ENCODE assay signal across 14 cellular contexts in genomic region chr22:26894362-26894761, GRCh38.
A peak's percentile ranks its signal among the peaks of the same experiment; 100 is the strongest.
DNase-seq lines count a peak whose midpoint lies in the region; ATAC-seq, FAIRE-seq and TF ChIP-seq lines count a peak whose summit lies in the region.
"Had no signal": no experiment of that assay in that cellular context is flagged by ENCODE, and none has a peak within 500 bp of the region (broad histone marks: within the 10 kb centered on the region; RNA-seq: fewer than 3 reads in every experiment).

No MANE protein-coding gene starts in this region.

- WGBS in A549 (ENCODE audit: missing lambda C conversion rate), result 41% methylated on average over 5 of the region's 5 CpGs

- H3K4me2 ChIP-seq in A549, result peak overlapping the region; percentile 70
- peak overlapping the region; percentile 47 for H3K4me2 ChIP-seq in endothelial cell of umbilical vein (ENCODE audit: insufficient read depth, low read length)
- H3K4me2 ChIP-seq in osteoblast (ENCODE audit: insufficient read depth, low read length), result peak overlapping the region; percentile 68

- dilution Hi-C loops in endothelial cell of umbilical vein (cut with MboI; ENCODE audit: extremely low pct_ligation_motif_present, low sequenced_read_pairs), result no loop called here

- H3K9ac ChIP-seq in endothelial cell of umbilical vein (replicated peaks; ENCODE audit: extremely low read depth, insufficient read depth, low read length), result no peak overlapping the region

- peaks cover 5% of the 10 kb centered on the region; the same call in 2 of the 3 replicates for H3K9me3 ChIP-seq in A549
- no peaks in the 10 kb centered on the region for H3K9me3 ChIP-seq in Panc1 (ENCODE audit: control insufficient read depth, insufficient read depth, low read depth, low read length)
- H3K9me3 ChIP-seq in endothelial cell of umbilical vein (replicated peaks; ENCODE audit: control insufficient read depth, insufficient read depth, low read length), result no peaks in the 10 kb centered on the region
- H3K9me3 ChIP-seq in osteoblast (ENCODE audit: low read depth, low read length), result no peaks in the 10 kb centered on the region
- H3K9me3 ChIP-seq: Caco-2 had no signal

- no peaks in the 10 kb centered on the region for H3K27me3 ChIP-seq in Panc1 (ENCODE audit: control insufficient read depth, insufficient read depth, low read length)
- no peaks in the 10 kb centered on the region for H3K27me3 ChIP-seq in endothelial cell of umbilical vein (ENCODE audit: control insufficient read depth in 2 of 2, insufficient read depth in 2 of 2, low read length in 2 of 2)
- H3K27me3 ChIP-seq in osteoblast (ENCODE audit: insufficient read depth, low read length), result no peaks in the 10 kb centered on the region

- no peaks in the 10 kb centered on the region for H3K4me1 Mint-ChIP-seq in activated CD8-positive, alpha-beta T cell treated with anti-CD3 and anti-CD28 coated beads, Interleukin-2, amount 10 ng/mL, durations not matched to agents 7 days and 5 days (ENCODE audit: low read depth)
- H3K4me1 Mint-ChIP-seq: T-helper 17 cell had no signal

- ATAC-seq in A549 (0 out of 6 replicates have a peak, but pooled peaks of 1 of the 2 experiments have one; percentile 35), Panc1 (no peak), HG03378 (IDR thresholded peaks at IDR 0.05; ENCODE audit: unreplicated experiment) (no peak)
- ATAC-seq in activated CD8-positive, alpha-beta T cell treated with anti-CD3 and anti-CD28 coated beads, Interleukin-2, amount 10 ng/mL, durations not matched to agents 7 days and 5 days, result no peak
- ATAC-seq: T-helper 17 cell had no signal

- H3K4me3 ChIP-seq in A549, result no peak overlapping the region
- H3K4me3 ChIP-seq in Panc1 (ENCODE audit: low read depth in 2 of 2, low read length in 2 of 2), result no peak overlapping the region
- H3K4me3 ChIP-seq in endothelial cell of umbilical vein (replicated peaks in 1 of 3; ENCODE audit: insufficient read depth in 1 of 3, low read depth in 1 of 3, low read length in 3 of 3), result no peak overlapping the region
- H3K4me3 ChIP-seq in osteoblast (ENCODE audit: insufficient read depth, low read length), result no peak overlapping the region

- no peak for TF ChIP-seq CTCF in A549 (IDR thresholded peaks at IDR 0.05)
- TF ChIP-seq CTCF in Panc1 (IDR thresholded peaks at IDR 0.05), result no peak
- no peak for TF ChIP-seq CTCF in endothelial cell of umbilical vein (IDR thresholded peaks at IDR 0.05; ENCODE audit: extremely low read depth in 1 of 2, insufficient read depth in 1 of 2, low read depth in 1 of 2, low read length in 2 of 2)
- no peak for TF ChIP-seq CTCF in osteoblast (IDR thresholded peaks at IDR 0.05; ENCODE audit: extremely low read depth, low read depth, low read length)

- H3K36me3 ChIP-seq in Panc1 (ENCODE audit: control insufficient read depth, insufficient read depth, low read length) (no peaks in the 10 kb centered on the region), endothelial cell of umbilical vein (ENCODE audit: control insufficient read depth in 2 of 2, extremely low read depth in 1 of 2, insufficient read depth in 2 of 2, low read length in 2 of 2) (no peaks in the 10 kb centered on the region), osteoblast (ENCODE audit: insufficient read depth, low read length) (no peaks in the 10 kb centered on the region)

- H3K9me3 Mint-ChIP-seq in activated CD8-positive, alpha-beta T cell treated with anti-CD3 and anti-CD28 coated beads, Interleukin-2, amount 10 ng/mL, durations not matched to agents 7 days and 5 days (ENCODE audit: insufficient read depth), result no peaks in the 10 kb centered on the region

- no peaks in the 10 kb centered on the region for H3K9me1 ChIP-seq in endothelial cell of umbilical vein (replicated peaks; ENCODE audit: control insufficient read depth, extremely low read depth, insufficient read depth, low read length)

- BruUV-seq in Panc1 (replicated peaks; lab: Mats Ljungman, UMichigan) (no TSS peak), endothelial cell of umbilical vein (replicated peaks; lab: Mats Ljungman, UMichigan) (no TSS peak)

- DNase-seq in A549 (ENCODE audit: low read depth in 1 of 2, low spot score in 1 of 2) (no peak), Panc1 (ENCODE audit: low read depth, low spot score) (no peak), endothelial cell of umbilical vein (ENCODE audit: low read depth, low spot score) (peak; percentile 12), osteoblast (ENCODE audit: insufficient read length, low spot score, missing footprints) (no peak), dermis blood vessel endothelial cell (no peak)
- no peak for DNase-seq in activated CD8-positive, alpha-beta T cell treated with anti-CD3 and anti-CD28 coated beads, Interleukin-2, amount 10 ng/mL, durations not matched to agents 7 days and 5 days
- DNase-seq in effector CD4-positive, alpha-beta T cell, result no peak
- DNase-seq: activated naive CD4-positive, alpha-beta T cell treated with Interleukin-2 at 50 U/mL for 16 hours; Caco-2; caudate nucleus; NCI-H524 treated with DMSO at 0.1 percent for 48 hours; T-helper 17 cell had no signal

- H3K36me3 Mint-ChIP-seq in activated CD8-positive, alpha-beta T cell treated with anti-CD3 and anti-CD28 coated beads, Interleukin-2, amount 10 ng/mL, durations not matched to agents 7 days and 5 days (ENCODE audit: low read depth), result no peaks in the 10 kb centered on the region

- TF ChIP-seq RAD21 in A549 (conservative IDR thresholded peaks at IDR 0.05 in 1 of 2, IDR thresholded peaks at IDR 0.05 in 1 of 2), result no peak

- no peaks in the 10 kb centered on the region for H3K79me2 ChIP-seq in endothelial cell of umbilical vein (ENCODE audit: control insufficient read depth, insufficient read depth, low read length)
- no peaks in the 10 kb centered on the region for H3K79me2 ChIP-seq in osteoblast (ENCODE audit: insufficient read depth, low read length)

- no peak overlapping the region for H3K27ac Mint-ChIP-seq in activated CD8-positive, alpha-beta T cell treated with anti-CD3 and anti-CD28 coated beads, Interleukin-2, amount 10 ng/mL, durations not matched to agents 7 days and 5 days
- H3K27ac Mint-ChIP-seq: T-helper 17 cell had no signal

- H3K27ac ChIP-seq in A549 (peak overlapping the region; percentile 84 to 90), Panc1 (ENCODE audit: low read length) (peak overlapping the region; percentile 29; the same call in 1 of the 2 replicates), endothelial cell of umbilical vein (ENCODE audit: insufficient read depth, low read depth, low read length) (peak overlapping the region; percentile 50), osteoblast (ENCODE audit: low read depth, low read length) (peak overlapping the region; percentile 94)

- TF ChIP-seq EP300 in A549 (IDR thresholded peaks at IDR 0.05), result no peak

- CTCF ChIA-PET in A549 (lab: Yijun Ruan, JAX) (interaction anchor here (1.8 kb wide), 1 partner anchor 58 kb away, joined by 4 read pairs; no protein-coding TSS in a partner anchor), Panc1 (lab: Charles Lee) (no interaction called here), endothelial cell of umbilical vein (lab: Charles Lee) (no interaction called here)
- CTCF ChIA-PET in activated CD8-positive, alpha-beta T cell treated with anti-CD3 and anti-CD28 coated beads, Interleukin-2, amount 10 ng/mL, durations not matched to agents 7 days and 5 days (lab: Charles Lee), result no interaction called here

- intact Hi-C loops in Panc1 (cut with micrococcal nuclease; ENCODE audit: unreplicated experiment) (no loop called here), endothelial cell of umbilical vein (cut with micrococcal nuclease) (no loop called here)

- peaks cover 57% of the 10 kb centered on the region for H3K4me1 ChIP-seq in A549
- H3K4me1 ChIP-seq in Panc1 (ENCODE audit: control insufficient read depth, insufficient read depth, low read length), result peaks cover 9% of the 10 kb centered on the region
- H3K4me1 ChIP-seq in endothelial cell of umbilical vein (ENCODE audit: control insufficient read depth, extremely low read depth, insufficient read depth, low read length), result peaks cover 15% of the 10 kb centered on the region
- peaks cover 42% of the 10 kb centered on the region for H3K4me1 ChIP-seq in osteoblast (ENCODE audit: insufficient read depth, low read length)
- H3K4me1 ChIP-seq: Caco-2 had no signal

- no peak for FAIRE-seq in A549 (lab: Jason Lieb, UNC)
- FAIRE-seq in endothelial cell of umbilical vein (lab: Jason Lieb, UNC), result no peak
- FAIRE-seq: GM19239 had no signal

- TF ChIP-seq POLR2A in A549 (IDR thresholded peaks at IDR 0.05; ENCODE audit: low read length) (no peak), endothelial cell of umbilical vein (IDR thresholded peaks at IDR 0.05; ENCODE audit: low read depth, low read length) (no peak)

- H2AFZ ChIP-seq in endothelial cell of umbilical vein (ENCODE audit: low read depth, low read length) (peak overlapping the region; percentile 80), osteoblast (ENCODE audit: low read length) (no peak overlapping the region)

- H3K27me3 Mint-ChIP-seq in activated CD8-positive, alpha-beta T cell treated with anti-CD3 and anti-CD28 coated beads, Interleukin-2, amount 10 ng/mL, durations not matched to agents 7 days and 5 days (ENCODE audit: low read depth), result no peaks in the 10 kb centered on the region

- no peaks in the 10 kb centered on the region for H4K20me1 ChIP-seq in endothelial cell of umbilical vein (replicated peaks; ENCODE audit: control insufficient read depth, extremely low read depth, insufficient read depth, low read length)
- peaks cover 3% of the 10 kb centered on the region for H4K20me1 ChIP-seq in osteoblast (ENCODE audit: insufficient read depth, low read length)

- POLR2A ChIA-PET in A549 (lab: Yijun Ruan, JAX) (no interaction called here), Panc1 (lab: Charles Lee) (no interaction called here), endothelial cell of umbilical vein (lab: Charles Lee) (no interaction called here)
- POLR2A ChIA-PET in activated CD8-positive, alpha-beta T cell treated with anti-CD3 and anti-CD28 coated beads, Interleukin-2, amount 10 ng/mL, durations not matched to agents 7 days and 5 days (lab: Charles Lee), result no interaction called here

- H3K4me3 Mint-ChIP-seq in activated CD8-positive, alpha-beta T cell treated with anti-CD3 and anti-CD28 coated beads, Interleukin-2, amount 10 ng/mL, durations not matched to agents 7 days and 5 days, result no peak overlapping the region
- H3K4me3 Mint-ChIP-seq: T-helper 17 cell had no signal

- in situ Hi-C loops in Panc1 (cut with HindIII; ENCODE audit: low pct_unique_long_range_greater_than_20kb, low sequenced_read_pairs), result no loop called here

TF ChIP-seq in A549, 52 proteins besides CTCF, POLR2A, EP300 and RAD21 (continues in another document):
- no peak for TF ChIP-seq SREBF2 (IDR thresholded peaks at IDR 0.05)
- no peak for TF ChIP-seq JUNB (IDR thresholded peaks at IDR 0.05)
- TF ChIP-seq RARB (CRISPR knock-in tag; IDR thresholded peaks at IDR 0.05), result no peak
- no peak for TF ChIP-seq BHLHE40 (IDR thresholded peaks at IDR 0.05; ENCODE audit: low read depth, low read length)
- TF ChIP-seq CEBPB (IDR thresholded peaks at IDR 0.05), result no peak

TF ChIP-seq in endothelial cell of umbilical vein, 7 proteins besides CTCF, POLR2A, EP300 and RAD21 (continues in another document):
- TF ChIP-seq EZH2 (IDR thresholded peaks at IDR 0.05; ENCODE audit: borderline replicate concordance, low read depth, low read length, severe bottlenecking) (no peak), FOS (IDR thresholded peaks at IDR 0.05; ENCODE audit: borderline replicate concordance, insufficient read depth, low read length) (no peak), JUN (IDR thresholded peaks at IDR 0.05; ENCODE audit: borderline replicate concordance, insufficient read depth, insufficient read length, low read depth) (no peak), POLR2AphosphoS5 (IDR thresholded peaks at IDR 0.05; ENCODE audit: insufficient read depth, low read depth, low read length) (no peak)

Comparison
In these comparisons a context has a peak if more than half of its experiments do, and no peak if none do; other contexts are left out.
1. H3K27ac ChIP-seq: peak in every context shown above with its lines; median percentile 94 in osteoblast; 87 in A549; 50 in endothelial cell of umbilical vein; 29 in Panc1.